Comparison of ENCODE assay signal across 9 cellular contexts in genomic region chr16:50066482-50067289, GRCh38. TPM values are rescaled to one million over a fixed set of nuclear protein-coding genes. Genes with fewer than 3 reads are reported as not detected.
DNase-seq lines count a peak whose midpoint lies in the region; ATAC-seq, FAIRE-seq and TF ChIP-seq lines count a peak whose summit lies in the region.
"Had no signal": no experiment of that assay in that cellular context is flagged by ENCODE, and none has a peak within 500 bp of the region (broad histone marks: within the 10 kb centered on the region; RNA-seq: fewer than 3 reads in every experiment).

No MANE protein-coding gene starts in this region.

- POLR2A ChIA-PET in HepG2 (lab: Yijun Ruan, JAX): interaction anchor here (1.0 to 2.4 kb wide), 14 partner anchors 11 to 144 kb away, joined by 3 to 24 read pairs (median 7); partner anchors contain the start of gene CNEP1R1

- peaks cover 11 to 17% of the 10 kb centered on the region in 2 experiments for H3K36me3 ChIP-seq in HepG2 (replicated peaks in 1 of 2; ENCODE audit: control insufficient read depth in 1 of 2, insufficient read depth in 2 of 2, low read length in 2 of 2)
- peaks cover 9% of the 10 kb centered on the region for H3K36me3 ChIP-seq in thymus (ENCODE audit: control insufficient read depth, insufficient read depth)

- peak overlapping the region; percentile 100 for H3K4me2 ChIP-seq in HepG2 (ENCODE audit: low read depth, low read length)

- H3K4me1 Mint-ChIP-seq in activated CD8-positive, alpha-beta memory T cell treated with anti-CD3 and anti-CD28 coated beads, Interleukin-2, amount 10 ng/mL, durations not matched to agents 7 days and 5 days: peaks cover 44% of the 10 kb centered on the region
- peaks cover 44% of the 10 kb centered on the region for H3K4me1 Mint-ChIP-seq in activated naive CD8-positive, alpha-beta T cell treated with anti-CD3 and anti-CD28 coated beads for 36 hours

- no peaks in the 10 kb centered on the region; a peak in 1 of 5 replicates for H3K27me3 ChIP-seq in HepG2 (ENCODE audit: control insufficient read depth in 1 of 2, insufficient read depth in 2 of 2, low read length in 2 of 2)
- H3K27me3 ChIP-seq in thymus (ENCODE audit: control insufficient read depth, insufficient read depth): no peaks in the 10 kb centered on the region

- H3K36me3 Mint-ChIP-seq in activated CD8-positive, alpha-beta memory T cell treated with anti-CD3 and anti-CD28 coated beads, Interleukin-2, amount 10 ng/mL, durations not matched to agents 7 days and 5 days: peaks cover 11% of the 10 kb centered on the region
- peaks cover 31% of the 10 kb centered on the region for H3K36me3 Mint-ChIP-seq in activated naive CD8-positive, alpha-beta T cell treated with anti-CD3 and anti-CD28 coated beads for 36 hours

- H3K27me3 Mint-ChIP-seq in activated CD8-positive, alpha-beta memory T cell treated with anti-CD3 and anti-CD28 coated beads, Interleukin-2, amount 10 ng/mL, durations not matched to agents 7 days and 5 days: no peaks in the 10 kb centered on the region
- no peaks in the 10 kb centered on the region for H3K27me3 Mint-ChIP-seq in activated naive CD8-positive, alpha-beta T cell treated with anti-CD3 and anti-CD28 coated beads for 36 hours

- H3K27ac ChIP-seq in HepG2 (ENCODE audit: extremely low read length, insufficient read depth, low read length): peak overlapping the region; percentile 95
- H3K27ac ChIP-seq in thymus (ENCODE audit: low read depth): peak overlapping the region; percentile 98

- H3K9me3 ChIP-seq in HepG2 (ENCODE audit: low read length) (no peaks in the 10 kb centered on the region), thymus (ENCODE audit: control insufficient read depth) (no peaks in the 10 kb centered on the region)

- H3K79me2 ChIP-seq in HepG2 (ENCODE audit: insufficient read depth, low read length): peaks cover 19% of the 10 kb centered on the region

- no peak for DNase-seq in activated CD8-positive, alpha-beta memory T cell treated with anti-CD3 and anti-CD28 coated beads, Interleukin-2, amount 10 ng/mL, durations not matched to agents 7 days and 5 days
- no peak for DNase-seq in activated CD8-positive, alpha-beta memory T cell treated with anti-CD3 and anti-CD28 coated beads for 24 hours
- no peak for DNase-seq in activated naive CD8-positive, alpha-beta T cell treated with anti-CD3 and anti-CD28 coated beads for 36 hours
- no peak for DNase-seq in HepG2 (ENCODE audit: low spot score)
- no peak for DNase-seq in DMS 273 (lab: John Stamatoyannopoulos, UW; ENCODE audit: unreplicated experiment)
- no peak for DNase-seq in dedifferentiated amniotic fluid mesenchymal stem cell (ENCODE audit: extremely low spot score)

- no peak for TF ChIP-seq CTCF in HepG2 (CRISPR knock-in tag; IDR thresholded peaks at IDR 0.05)

- no peak for FAIRE-seq in HepG2 (lab: Jason Lieb, UNC)
- FAIRE-seq: G401.6 had no signal

- TF ChIP-seq EP300 in HepG2 (IDR thresholded peaks at IDR 0.05; ENCODE audit: low read depth in 2 of 2, low read length in 2 of 2) (no peak), HepG2 (CRISPR knock-in tag; IDR thresholded peaks at IDR 0.05; ENCODE audit: borderline replicate concordance) (no peak)

- peak overlapping the region; percentile 75 to 99 (median 79) for H3K4me3 ChIP-seq in HepG2 (replicated peaks in 1 of 3; ENCODE audit: insufficient read depth in 1 of 3, low read depth in 2 of 3, low read length in 3 of 3)
- peak overlapping the region; percentile 90 for H3K4me3 ChIP-seq in thymus (ENCODE audit: low read length)

- H4K20me1 ChIP-seq in HepG2 (ENCODE audit: insufficient read depth, low read length): no peaks in the 10 kb centered on the region; the same call in none of the 2 replicates

- no peak for TF ChIP-seq POLR2A in HepG2 (IDR thresholded peaks at IDR 0.05; ENCODE audit: insufficient read depth in 1 of 2, low read depth in 2 of 2, low read length in 2 of 2)

- H3K27ac Mint-ChIP-seq in activated CD8-positive, alpha-beta memory T cell treated with anti-CD3 and anti-CD28 coated beads, Interleukin-2, amount 10 ng/mL, durations not matched to agents 7 days and 5 days: peak overlapping the region; percentile 90
- peak overlapping the region; percentile 75 for H3K27ac Mint-ChIP-seq in activated naive CD8-positive, alpha-beta T cell treated with anti-CD3 and anti-CD28 coated beads for 36 hours

- H3K4me1 ChIP-seq in HepG2 (ENCODE audit: insufficient read depth, low read length): peaks cover 32% of the 10 kb centered on the region
- peaks cover 6% of the 10 kb centered on the region for H3K4me1 ChIP-seq in thymus (ENCODE audit: control insufficient read depth, insufficient read depth, low read length)

- no peaks in the 10 kb centered on the region for H3K9me3 Mint-ChIP-seq in activated CD8-positive, alpha-beta memory T cell treated with anti-CD3 and anti-CD28 coated beads, Interleukin-2, amount 10 ng/mL, durations not matched to agents 7 days and 5 days (ENCODE audit: low read depth)
- no peaks in the 10 kb centered on the region for H3K9me3 Mint-ChIP-seq in activated naive CD8-positive, alpha-beta T cell treated with anti-CD3 and anti-CD28 coated beads for 36 hours

- BruUV-seq in HepG2 (replicated peaks; lab: Mats Ljungman, UMichigan): TSS peak; percentile 48

- TF ChIP-seq RAD21 in HepG2 (CRISPR knock-in tag; IDR thresholded peaks at IDR 0.05): no peak; the same call in 1 of the 2 replicates

- H3K9ac ChIP-seq in HepG2 (ENCODE audit: insufficient read depth, low read depth, low read length): peak overlapping the region; percentile 95

- no peak overlapping the region for H2AFZ ChIP-seq in HepG2 (ENCODE audit: low read length)

- intact Hi-C loops in HepG2 (cut with micrococcal nuclease; ENCODE audit: unreplicated experiment): loop anchor here (1.0 kb wide), 3 partner anchors 42 to 144 kb away; no protein-coding TSS in a partner anchor

- ATAC-seq in activated CD8-positive, alpha-beta memory T cell treated with anti-CD3 and anti-CD28 coated beads, Interleukin-2, amount 10 ng/mL, durations not matched to agents 7 days and 5 days: no peak
- no peak for ATAC-seq in HepG2
- no peak for ATAC-seq in HG03354 (IDR thresholded peaks at IDR 0.05; ENCODE audit: poor library complexity, severe bottlenecking, unreplicated experiment)

- H3K4me3 Mint-ChIP-seq in activated CD8-positive, alpha-beta memory T cell treated with anti-CD3 and anti-CD28 coated beads, Interleukin-2, amount 10 ng/mL, durations not matched to agents 7 days and 5 days: peak overlapping the region; percentile 97
- H3K4me3 Mint-ChIP-seq in activated naive CD8-positive, alpha-beta T cell treated with anti-CD3 and anti-CD28 coated beads for 36 hours: peak overlapping the region; percentile 84

- CTCF ChIA-PET in activated CD8-positive, alpha-beta memory T cell treated with anti-CD3 and anti-CD28 coated beads, Interleukin-2, amount 10 ng/mL, durations not matched to agents 7 days and 5 days (lab: Charles Lee): interaction anchor here (0.6 to 9.8 kb wide), 33 partner anchors 10 to 740 kb away, joined by 3 to 153 read pairs (median 4); partner anchors contain the start of gene CNEP1R1
- CTCF ChIA-PET in HepG2 (lab: Yijun Ruan, JAX; ENCODE audit: low intra/inter-chr PET ratio, low total read pairs): interaction anchor here (2.3 kb wide), 1 partner anchor 42 kb away, joined by 11 read pairs; the partner anchor contains the start of gene CNEP1R1

- WGBS in HepG2 (ENCODE audit: low lambda C conversion rate): 33% methylated on average over 15 of the region's 34 CpGs
- WGBS in thymus: 32% methylated on average over 34 of the region's 34 CpGs

- in situ Hi-C loops in HepG2 (cut with HindIII; ENCODE audit: extremely low pct_ligation_motif_present, low pct_unique_long_range_greater_than_20kb): no loop called here

RNA-seq across cellular contexts. Expression of gene HEATR3, which starts 0.9 kb away (rescaled TPM):
- total RNA-seq in activated CD8-positive, alpha-beta memory T cell treated with anti-CD3 and anti-CD28 coated beads, Interleukin-2, amount 10 ng/mL, durations not matched to agents 7 days and 5 days: 10 to 100 TPM; 24.3 to 26.1 TPM
- total RNA-seq in activated naive CD8-positive, alpha-beta T cell treated with anti-CD3 and anti-CD28 coated beads for 36 hours: 10 to 100 TPM; 26.8 to 27.6 TPM
- 52.4 and 60.2 TPM in 2 replicates for total RNA-seq in HepG2 (2016; rRNA removed; fragmentation: Illumina TruSeq; extraction: Trizol)
- 12.4 and 12.6 TPM in 2 replicates for total RNA-seq in HepG2 (2016; cell fraction: cytosol; rRNA removed; fragmentation: Illumina TruSeq; extraction: Trizol; ENCODE audit: low read depth)
- total RNA-seq in HepG2 (2016; cell fraction: insoluble cytoplasmic fraction; rRNA removed; fragmentation: Illumina TruSeq; extraction: Trizol): 53.9 and 59.2 TPM in 2 replicates
- 26.4 and 27.6 TPM in 2 replicates for total RNA-seq in HepG2 (2016; cell fraction: membrane; rRNA removed; fragmentation: Illumina TruSeq; extraction: Trizol)
- 47.4 and 53.4 TPM in 2 replicates for total RNA-seq in HepG2 (2016; cell fraction: nucleus; rRNA removed; fragmentation: Illumina TruSeq; extraction: Trizol)
- polyA plus RNA-seq in HepG2 (2011; rRNA removed) (22.4 and 26.8 TPM in 2 replicates), thymus (20.0 TPM)
- 15.4 and 17.6 TPM in 2 replicates for polyA plus RNA-seq in HepG2 (2011; cell fraction: cytosol; rRNA removed)
- polyA plus RNA-seq in HepG2 (2011; cell fraction: nucleus; rRNA removed): 77.8 and 81.6 TPM in 2 replicates
- 17.6 and 19.5 TPM in 2 replicates for polyA plus RNA-seq in HepG2 (2012)
- polyA plus RNA-seq in HepG2 (2016; cell fraction: cytosol; fragmentation: Illumina TruSeq; extraction: Trizol; ENCODE audit: low read depth): 4.8 and 5.2 TPM in 2 replicates
- 34.2 and 38.9 TPM in 2 replicates for polyA plus RNA-seq in HepG2 (2016; cell fraction: insoluble cytoplasmic fraction; fragmentation: Illumina TruSeq; extraction: Trizol; ENCODE audit: low read depth)
- 11.1 and 12.7 TPM in 2 replicates for polyA plus RNA-seq in HepG2 (2016; cell fraction: membrane; fragmentation: Illumina TruSeq; extraction: Trizol; ENCODE audit: low read depth)
- polyA plus RNA-seq in HepG2 (2016; cell fraction: nucleus; fragmentation: Illumina TruSeq; extraction: Trizol; ENCODE audit: insufficient read depth, low read depth): 85.8 and 86.3 TPM in 2 replicates
- 29.3 and 29.9 TPM in 2 replicates for polyA minus RNA-seq in HepG2 (2011; rRNA and poly(A)+ RNA removed; ENCODE audit: low replicate concordance)
- 12.7 and 13.7 TPM in 2 replicates for polyA minus RNA-seq in HepG2 (2011; cell fraction: cytosol; rRNA and poly(A)+ RNA removed)
- polyA minus RNA-seq in HepG2 (2011; cell fraction: nucleus; rRNA and poly(A)+ RNA removed): 28.8 and 30.3 TPM in 2 replicates

RNA-seq across cellular contexts. Expression of gene CNEP1R1, which starts 41.7 kb away (rescaled TPM):
- 10 to 100 TPM; 27.7 to 28.4 TPM for total RNA-seq in activated CD8-positive, alpha-beta memory T cell treated with anti-CD3 and anti-CD28 coated beads, Interleukin-2, amount 10 ng/mL, durations not matched to agents 7 days and 5 days
- 10 to 100 TPM; 15.6 to 16.0 TPM for total RNA-seq in activated naive CD8-positive, alpha-beta T cell treated with anti-CD3 and anti-CD28 coated beads for 36 hours
- total RNA-seq in HepG2 (2016; rRNA removed; fragmentation: Illumina TruSeq; extraction: Trizol): 22.9 and 23.6 TPM in 2 replicates
- 10.6 and 11.2 TPM in 2 replicates for total RNA-seq in HepG2 (2016; cell fraction: cytosol; rRNA removed; fragmentation: Illumina TruSeq; extraction: Trizol; ENCODE audit: low read depth)
- 20.7 and 24.2 TPM in 2 replicates for total RNA-seq in HepG2 (2016; cell fraction: insoluble cytoplasmic fraction; rRNA removed; fragmentation: Illumina TruSeq; extraction: Trizol)
- 25.2 and 28.8 TPM in 2 replicates for total RNA-seq in HepG2 (2016; cell fraction: membrane; rRNA removed; fragmentation: Illumina TruSeq; extraction: Trizol)
- 23.6 and 26.4 TPM in 2 replicates for total RNA-seq in HepG2 (2016; cell fraction: nucleus; rRNA removed; fragmentation: Illumina TruSeq; extraction: Trizol)
- 25.3 and 26.8 TPM in 2 replicates for polyA plus RNA-seq in HepG2 (2011; rRNA removed)
- polyA plus RNA-seq in HepG2 (2011; cell fraction: cytosol; rRNA removed): 13.4 and 20.7 TPM in 2 replicates
- polyA plus RNA-seq in HepG2 (2011; cell fraction: nucleus; rRNA removed): 25.5 and 34.1 TPM in 2 replicates
- polyA plus RNA-seq in HepG2 (2012): 15.1 and 16.1 TPM in 2 replicates
- 5.8 and 6.8 TPM in 2 replicates for polyA plus RNA-seq in HepG2 (2016; cell fraction: cytosol; fragmentation: Illumina TruSeq; extraction: Trizol; ENCODE audit: low read depth)
- 17.2 and 18.5 TPM in 2 replicates for polyA plus RNA-seq in HepG2 (2016; cell fraction: insoluble cytoplasmic fraction; fragmentation: Illumina TruSeq; extraction: Trizol; ENCODE audit: low read depth)
- 12.5 and 13.8 TPM in 2 replicates for polyA plus RNA-seq in HepG2 (2016; cell fraction: membrane; fragmentation: Illumina TruSeq; extraction: Trizol; ENCODE audit: low read depth)
- polyA plus RNA-seq in HepG2 (2016; cell fraction: nucleus; fragmentation: Illumina TruSeq; extraction: Trizol; ENCODE audit: insufficient read depth, low read depth): 46.2 and 46.7 TPM in 2 replicates
- 9.1 and 15.4 TPM in 2 replicates for polyA minus RNA-seq in HepG2 (2011; rRNA and poly(A)+ RNA removed; ENCODE audit: low replicate concordance)
- 17.9 and 22.7 TPM in 2 replicates for polyA minus RNA-seq in HepG2 (2011; cell fraction: cytosol; rRNA and poly(A)+ RNA removed)
- polyA minus RNA-seq in HepG2 (2011; cell fraction: nucleus; rRNA and poly(A)+ RNA removed): 30.4 and 32.3 TPM in 2 replicates
- polyA plus RNA-seq in thymus: 18.5 TPM
